In genomic region chr3:49673131-49673714, GRCh38 we compare ENCODE assay signal across 8 cellular contexts. TPM values are rescaled to one million over a fixed set of nuclear protein-coding genes. Genes with fewer than 3 reads are reported as not detected.
A peak's percentile ranks its signal among the peaks of the same experiment; 100 is the strongest.
DNase-seq lines count a peak whose midpoint lies in the region; ATAC-seq and TF ChIP-seq lines count a peak whose summit lies in the region.

No MANE protein-coding gene starts in this region.

- no peaks in the 10 kb centered on the region for H4K20me1 ChIP-seq in mammary epithelial cell (ENCODE audit: insufficient read depth, low read length)

- WGBS in mammary epithelial cell (ENCODE audit: low coverage, missing lambda C conversion rate) = 3% methylated on average over 15 of the region's 17 CpGs
- 17 to 43% methylated on average over 8 to 16 of the region's 17 CpGs for WGBS in mesodermal cell (ENCODE audit: insufficient coverage in 2 of 2), 2 experiments

- H3K36me3 Mint-ChIP-seq in Calu3 (ENCODE audit: insufficient read depth, unreplicated experiment) = peaks cover 30% of the 10 kb centered on the region

- H2AFZ ChIP-seq in mammary epithelial cell (ENCODE audit: low read depth, low read length) = peak overlapping the region; percentile 90

- intact Hi-C loops in Calu3 (cut with micrococcal nuclease; ENCODE audit: unreplicated experiment) = loop anchor here (1.0 to 5.0 kb wide), 2 partner anchors 134 to 206 kb away; no protein-coding TSS in a partner anchor
- intact Hi-C loops in mammary epithelial cell (cut with micrococcal nuclease) = loop anchor here (5.0 kb wide), 2 partner anchors 71 to 256 kb away; no protein-coding TSS in a partner anchor

- H3K9me3 Mint-ChIP-seq in Calu3 (ENCODE audit: low read depth, unreplicated experiment) = no peaks in the 10 kb centered on the region

- H3K9me3 ChIP-seq in mammary epithelial cell (replicated peaks; ENCODE audit: insufficient read depth, low read length) (no peaks in the 10 kb centered on the region), mesodermal cell (ENCODE audit: control insufficient read depth, low read length) (no peaks in the 10 kb centered on the region)

- CTCF ChIA-PET in Calu3 (lab: Charles Lee) (interaction anchor here (3.5 kb wide), 1 partner anchor 133 kb away, joined by 102 read pairs; no protein-coding TSS in a partner anchor), mammary epithelial cell (lab: Charles Lee; ENCODE audit: low non-redundant PET) (no interaction called here)

- peak overlapping the region; percentile 95 for H3K27ac Mint-ChIP-seq in Calu3 (ENCODE audit: unreplicated experiment)

- H3K4me1 ChIP-seq in mammary epithelial cell (ENCODE audit: insufficient read depth, low read length) = peaks cover 25% of the 10 kb centered on the region
- H3K4me1 ChIP-seq in mesodermal cell (ENCODE audit: control insufficient read depth, insufficient read depth, low read length, poor library complexity, severe bottlenecking) = peaks cover 10% of the 10 kb centered on the region

- in situ Hi-C loops in mammary epithelial cell (cut with MboI; ENCODE audit: low sequenced_read_pairs in 2 of 2) = loop anchor here (5.0 to 10.0 kb wide), 2 partner anchors 128 to 131 kb away; no protein-coding TSS in a partner anchor

- ATAC-seq in GM19452 (IDR thresholded peaks at IDR 0.05; ENCODE audit: unreplicated experiment) (no peak), HG03159 (IDR thresholded peaks at IDR 0.05; ENCODE audit: unreplicated experiment) (no peak), HG02763 (IDR thresholded peaks at IDR 0.05; ENCODE audit: unreplicated experiment) (no peak)

- peaks cover 39% of the 10 kb centered on the region for H3K4me1 Mint-ChIP-seq in Calu3 (ENCODE audit: low read depth, unreplicated experiment)

- dilution Hi-C loops in mammary epithelial cell (cut with HindIII; ENCODE audit: low sequenced_read_pairs) = loop anchor here (5.0 kb wide), 1 partner anchor 116 kb away; no protein-coding TSS in a partner anchor

- no peak for TF ChIP-seq CTCF in Calu3 (IDR thresholded peaks at IDR 0.05; ENCODE audit: unreplicated experiment)
- TF ChIP-seq CTCF in mammary epithelial cell (conservative IDR thresholded peaks at IDR 0.05 in 1 of 2, IDR thresholded peaks at IDR 0.05 in 1 of 2; ENCODE audit: extremely low read depth in 1 of 2, insufficient read depth in 1 of 2, low read depth in 1 of 2, low read length in 2 of 2) = no peak

- no peaks in the 10 kb centered on the region for H3K27me3 ChIP-seq in mammary epithelial cell (ENCODE audit: insufficient read depth, low read length)

- peak overlapping the region; percentile 74 to 95 (median 92) for H3K4me3 ChIP-seq in mammary epithelial cell (replicated peaks in 1 of 3; ENCODE audit: insufficient read depth in 1 of 3, low read depth in 2 of 3, low read length in 3 of 3)
- peak overlapping the region; percentile 63 for H3K4me3 ChIP-seq in mesodermal cell (ENCODE audit: extremely low read depth, insufficient read depth, low read length, poor library complexity, severe bottlenecking)

- peak overlapping the region; percentile 72 for H3K9ac ChIP-seq in mammary epithelial cell (ENCODE audit: insufficient read depth, low read length)

- H3K4me2 ChIP-seq in mammary epithelial cell (ENCODE audit: insufficient read depth, low read depth, low read length) = peak overlapping the region; percentile 91

- H3K27ac ChIP-seq in mammary epithelial cell (ENCODE audit: insufficient read depth, low read depth, low read length) = peak overlapping the region; percentile 73
- peak overlapping the region; percentile 96 for H3K27ac ChIP-seq in mesodermal cell (ENCODE audit: low read depth, low read length, severe bottlenecking)

- BruUV-seq in Calu3 (replicated peaks; lab: Mats Ljungman, UMichigan) = TSS peak; percentile 67
- TSS peak; percentile 63 for BruUV-seq in mammary epithelial cell (replicated peaks; lab: Mats Ljungman, UMichigan)

- no peak for DNase-seq in Calu3
- DNase-seq in HuH-7 (ENCODE audit: low spot score) = peak; percentile 31
- peak; percentile 54 for DNase-seq in mammary epithelial cell
- DNase-seq in stimulated activated CD4-positive, alpha-beta T cell treated with anti-CD3 and anti-CD28 coated beads, Interleukin-4, amount 100 ng/mL, for 1 hour = no peak

- peaks cover 34% of the 10 kb centered on the region for H3K79me2 ChIP-seq in mammary epithelial cell (ENCODE audit: insufficient read depth, low read length)

- H3K36me3 ChIP-seq in mammary epithelial cell (ENCODE audit: insufficient read depth, low read length) (peaks cover 7% of the 10 kb centered on the region), mesodermal cell (ENCODE audit: control insufficient read depth, insufficient read depth, low read length) (peaks cover 30% of the 10 kb centered on the region)

- no peaks in the 10 kb centered on the region for H3K27me3 Mint-ChIP-seq in Calu3 (ENCODE audit: unreplicated experiment)

- peak overlapping the region; percentile 97 for H3K4me3 Mint-ChIP-seq in Calu3 (ENCODE audit: low read depth, unreplicated experiment)

RNA-seq across cellular contexts. Expression of gene APEH, which starts 0.9 kb away (rescaled TPM):
- total RNA-seq in Calu3 (2022) = 187 and 207 TPM in 2 replicates
- 100 to 1,000 TPM; 130 to 183 TPM for total RNA-seq in mammary epithelial cell
- polyA plus RNA-seq in mammary epithelial cell = 188 TPM
- 270 TPM for polyA minus RNA-seq in mammary epithelial cell
- 98.9 TPM for polyA plus RNA-seq in mesodermal cell (2013, experiment 1 of 2)
- 81.4 TPM for polyA plus RNA-seq in mesodermal cell (2013, experiment 2 of 2)

RNA-seq across cellular contexts. Expression of gene MST1, which starts 16.1 kb away (rescaled TPM):
- total RNA-seq in Calu3 (2022) (8.0 and 10.5 TPM in 2 replicates), mammary epithelial cell (10 to 100 TPM in 1 of 2 donors, 1 to 10 TPM in 1; 8.3 to 13.6 TPM)
- 5.5 TPM for polyA plus RNA-seq in mammary epithelial cell
- polyA minus RNA-seq in mammary epithelial cell = not detected
- polyA plus RNA-seq in mesodermal cell (2013, experiment 1 of 2) = 23.6 TPM
- 17.3 TPM for polyA plus RNA-seq in mesodermal cell (2013, experiment 2 of 2)

RNA-seq across cellular contexts. Expression of gene RNF123, which starts 16.1 kb away (rescaled TPM):
- total RNA-seq in Calu3 (2022) (38.6 and 52.5 TPM in 2 replicates), mammary epithelial cell (10 to 100 TPM; 27.7 to 41.5 TPM)
- polyA plus RNA-seq in mammary epithelial cell = 34.0 TPM
- 54.0 TPM for polyA minus RNA-seq in mammary epithelial cell
- 31.5 TPM for polyA plus RNA-seq in mesodermal cell (2013, experiment 1 of 2)
- 28.6 TPM for polyA plus RNA-seq in mesodermal cell (2013, experiment 2 of 2)

RNA-seq across cellular contexts. Expression of gene AMIGO3, which starts 46.3 kb away (rescaled TPM):
- 0.49 and 0.73 TPM in 2 replicates for total RNA-seq in Calu3 (2022)
- under 1 TPM in 1 of 2 donors, not detected in 1; 0.50 TPM for total RNA-seq in mammary epithelial cell
- polyA plus RNA-seq in mammary epithelial cell = not detected
- 2.1 TPM for polyA minus RNA-seq in mammary epithelial cell
- polyA plus RNA-seq in mesodermal cell (2013, experiment 1 of 2) = 1.5 TPM
- polyA plus RNA-seq in mesodermal cell (2013, experiment 2 of 2) = 1.3 TPM

RNA-seq across cellular contexts. Expression of gene GMPPB, which starts 50.5 kb away (rescaled TPM):
- total RNA-seq in Calu3 (2022) (35.8 and 42.4 TPM in 2 replicates), mammary epithelial cell (10 to 100 TPM; 19.2 to 38.4 TPM)
- polyA plus RNA-seq in mammary epithelial cell = 40.7 TPM
- polyA minus RNA-seq in mammary epithelial cell = 48.7 TPM
- polyA plus RNA-seq in mesodermal cell (2013, experiment 1 of 2) = 19.8 TPM
- 18.3 TPM for polyA plus RNA-seq in mesodermal cell (2013, experiment 2 of 2)

Comparison
In these comparisons a context has a peak if more than half of its experiments do, and no peak if none do; other contexts are left out.
1. DNase-seq: peak in HuH-7 (single experiment) and mammary epithelial cell (single experiment); none in Calu3 (single experiment) and stimulated activated CD4-positive, alpha-beta T cell treated with anti-CD3 and anti-CD28 coated beads, Interleukin-4, amount 100 ng/mL, for 1 hour (single experiment).